In the genomic region with DNA sequence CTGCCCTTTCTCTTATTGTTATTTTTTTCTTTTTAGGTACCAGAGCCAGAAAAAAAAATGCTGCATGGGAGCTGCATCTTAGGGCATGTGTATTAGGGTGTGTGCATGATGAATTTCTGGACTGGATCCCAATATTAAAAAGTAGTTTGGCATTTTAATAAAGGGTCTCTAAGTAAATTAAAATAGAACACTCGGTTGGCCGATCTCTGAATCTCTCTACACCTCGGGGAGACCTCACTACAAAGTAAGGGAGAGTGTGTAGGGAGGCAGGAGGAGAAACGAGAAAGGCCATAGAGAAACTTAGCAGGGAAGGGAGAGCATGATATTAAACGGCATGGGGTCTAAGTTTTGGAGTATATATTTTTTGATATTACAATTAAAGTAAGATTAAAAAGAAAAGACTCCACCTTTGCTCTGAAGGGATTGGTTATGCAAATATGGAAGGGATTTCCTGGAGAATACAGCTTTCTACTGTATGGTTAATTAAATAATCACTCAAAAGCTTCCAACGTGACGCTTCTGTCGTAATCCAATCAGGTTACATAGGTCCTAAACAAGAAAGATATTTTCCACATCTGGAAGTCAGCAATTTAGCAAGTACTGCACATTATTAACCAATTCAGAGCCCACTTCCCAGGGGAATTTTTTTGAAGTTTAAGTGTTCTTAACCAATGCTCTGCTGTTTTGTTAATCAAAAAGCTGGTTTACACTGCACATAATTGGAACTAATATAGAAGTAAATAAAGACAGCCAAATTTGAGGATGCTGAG, we compare ENCODE assay signal across 8 cellular contexts. TPM values are rescaled to one million over a fixed set of nuclear protein-coding genes. Genes with fewer than 3 reads are reported as not detected.
DNase-seq lines count a peak whose midpoint lies in the region; ATAC-seq and TF ChIP-seq lines count a peak whose summit lies in the region.

No MANE protein-coding gene starts in this region.

- H3K4me3 ChIP-seq in breast epithelium (peak overlapping the region; percentile 58 to 85 (median 79)), upper lobe of right lung (peak overlapping the region; percentile 54)

- H3K4me3 Mint-ChIP-seq in MCF 10A (ENCODE audit: unreplicated experiment) = no peak overlapping the region
- H3K4me3 Mint-ChIP-seq in memory B cell = peak overlapping the region; percentile 62

- H3K27ac ChIP-seq in breast epithelium (peak overlapping the region; percentile 78 to 98), cingulate gyrus (ENCODE audit: low read depth, low read length) (peak overlapping the region; percentile 87), upper lobe of right lung (peak overlapping the region; percentile 89)

- TF ChIP-seq CTCF in breast epithelium (IDR thresholded peaks at IDR 0.05) (no peak), MCF 10A (IDR thresholded peaks at IDR 0.05; ENCODE audit: unreplicated experiment) (no peak), upper lobe of right lung (IDR thresholded peaks at IDR 0.05) (no peak)

- BruUV-seq in MCF 10A (replicated peaks; lab: Mats Ljungman, UMichigan) = no TSS peak

- no peak for ATAC-seq in memory B cell (ENCODE audit: low read depth)
- ATAC-seq in upper lobe of right lung = no peak
- ATAC-seq in HG02884 (IDR thresholded peaks at IDR 0.05; ENCODE audit: unreplicated experiment) = no peak

- H3K27me3 ChIP-seq in breast epithelium = peaks cover 0 to 69% of the 10 kb centered on the region in 2 donors
- no peaks in the 10 kb centered on the region for H3K27me3 ChIP-seq in upper lobe of right lung

- no peak for TF ChIP-seq POLR2A in breast epithelium (IDR thresholded peaks at IDR 0.05)

- H3K9me3 Mint-ChIP-seq in MCF 10A (ENCODE audit: unreplicated experiment) (no peaks in the 10 kb centered on the region), memory B cell (no peaks in the 10 kb centered on the region)

- H3K27ac Mint-ChIP-seq in MCF 10A (ENCODE audit: low read depth, unreplicated experiment) (no peak overlapping the region), memory B cell (no peak overlapping the region)

- peaks cover 11% of the 10 kb centered on the region for H3K4me1 Mint-ChIP-seq in MCF 10A (ENCODE audit: insufficient read depth, unreplicated experiment)
- H3K4me1 Mint-ChIP-seq in memory B cell = peaks cover 24% of the 10 kb centered on the region

- intact Hi-C loops in breast epithelium (cut with DNase I; ENCODE audit: low total_unique reads) = no loop called here
- intact Hi-C loops in MCF 10A (cut with micrococcal nuclease) = loop anchor here (1.0 kb wide), 1 partner anchor 32 kb away; no protein-coding TSS in a partner anchor
- intact Hi-C loops in upper lobe of right lung (cut with DNase I) = no loop called here

- H3K27me3 Mint-ChIP-seq in MCF 10A (ENCODE audit: insufficient read depth, unreplicated experiment) (no peaks in the 10 kb centered on the region), memory B cell (peaks cover 5% of the 10 kb centered on the region)

- CTCF ChIA-PET in MCF 10A (lab: Yijun Ruan, JAX) = interaction anchor here (0.5 to 0.9 kb wide), 6 partner anchors 23 to 637 kb away, joined by 3 to 5 read pairs (median 3); no protein-coding TSS in a partner anchor

- H3K36me3 Mint-ChIP-seq in MCF 10A (ENCODE audit: insufficient read depth, unreplicated experiment) (no peaks in the 10 kb centered on the region), memory B cell (peaks cover 4% of the 10 kb centered on the region)

- H3K36me3 ChIP-seq in breast epithelium (no peaks in the 10 kb centered on the region), upper lobe of right lung (no peaks in the 10 kb centered on the region)

- DNase-seq in breast epithelium (ENCODE audit: low spot score in 2 of 2) (no peak), MCF 10A (ENCODE audit: unreplicated experiment) (no peak), memory B cell (ENCODE audit: low spot score in 2 of 2) (no peak), upper lobe of right lung (no peak), NCI-H345 (lab: John Stamatoyannopoulos, UW) (no peak), NCI-H510A treated with DMSO at 0.1 percent for 48 hours (lab: John Stamatoyannopoulos, UW) (no peak)

- H3K9me3 ChIP-seq in breast epithelium (no peaks in the 10 kb centered on the region), upper lobe of right lung (no peaks in the 10 kb centered on the region)

- no peaks in the 10 kb centered on the region for H3K4me1 ChIP-seq in breast epithelium
- H3K4me1 ChIP-seq in upper lobe of right lung = peaks cover 8% of the 10 kb centered on the region

- POLR2A ChIA-PET in MCF 10A (lab: Yijun Ruan, JAX) = interaction anchor here (0.7 to 1.3 kb wide), 4 partner anchors 9 to 157 kb away, joined by 3 to 8 read pairs (median 4); no protein-coding TSS in a partner anchor

RNA-seq across cellular contexts. Expression of a gene that starts 1.0 kb away (rescaled TPM):
- 100 to 1,000 TPM in 1 of 3 donors, 10 to 100 TPM in 2; 53.7 to 225 (median 83.2) TPM for total RNA-seq in breast epithelium
- 28.2 and 39.9 TPM in 2 replicates for total RNA-seq in MCF 10A (2022)
- total RNA-seq in upper lobe of right lung = 178 TPM
